ENCODE assay signal across 8 cellular contexts in genomic region chr17:64133546-64134215, GRCh38. TPM values are rescaled to one million over a fixed set of nuclear protein-coding genes. Genes with fewer than 3 reads are reported as not detected.
DNase-seq lines count a peak whose midpoint lies in the region; ATAC-seq and TF ChIP-seq lines count a peak whose summit lies in the region.

No MANE protein-coding gene starts in this region.

- H3K9me3 Mint-ChIP-seq in GM23338, result no peaks in the 10 kb centered on the region
- no peaks in the 10 kb centered on the region for H3K9me3 Mint-ChIP-seq in activated CD8-positive, alpha-beta T cell treated with anti-CD3 and anti-CD28 coated beads for 36 hours
- H3K9me3 Mint-ChIP-seq in T-helper 2 cell treated with Interferon-gamma antibody and Interleukin-4, amounts not matched to agents 5 μg/mL and 100 μg/mL, for 36 hours, result no peaks in the 10 kb centered on the region

- H3K27me3 Mint-ChIP-seq in GM23338 (ENCODE audit: insufficient read depth, low read depth, poor library complexity), result peaks cover 17% of the 10 kb centered on the region
- no peaks in the 10 kb centered on the region for H3K27me3 Mint-ChIP-seq in activated CD8-positive, alpha-beta T cell treated with anti-CD3 and anti-CD28 coated beads for 36 hours
- no peaks in the 10 kb centered on the region for H3K27me3 Mint-ChIP-seq in T-helper 2 cell treated with Interferon-gamma antibody and Interleukin-4, amounts not matched to agents 5 μg/mL and 100 μg/mL, for 36 hours (ENCODE audit: low read depth)

- in situ Hi-C loops in transverse colon (cut with MboI; ENCODE audit: low pct_ligation_motif_present in 1 of 4, low pct_unique_long_range_greater_than_20kb in 1 of 4, low sequenced_read_pairs in 3 of 4), result loop anchor here in 3 of 4 donors (10.0 to 25.0 kb wide), 5 partner anchors 59 to 221 kb away; partner anchors contain the start of genes CSHL1 (in 3 of the 3), GH1 (in 3 of the 3) and ICAM2 (in 2 of the 3)

- peaks cover 11% of the 10 kb centered on the region for H3K4me1 ChIP-seq in GM23338 (ENCODE audit: insufficient read depth)
- H3K4me1 ChIP-seq in transverse colon, result peaks cover 6 to 23% (median 15%) of the 10 kb centered on the region in 4 donors

- WGBS in transverse colon (ENCODE audit: low coverage in 1 of 2), 2 donors, result 41 to 53% methylated on average over 5 to 8 of the region's 8 CpGs

- H3K27me3 ChIP-seq in GM23338 (ENCODE audit: insufficient read depth) (peaks cover 22% of the 10 kb centered on the region), transverse colon (no peaks in the 10 kb centered on the region)

- no peak for TF ChIP-seq POLR2A in transverse colon (IDR thresholded peaks at IDR 0.05)

- peak; percentile 81 to 84 for TF ChIP-seq CTCF in GM23338 (conservative IDR thresholded peaks at IDR 0.05; ENCODE audit: low read depth in 2 of 2)
- TF ChIP-seq CTCF in activated CD8-positive, alpha-beta T cell treated with anti-CD3 and anti-CD28 coated beads for 36 hours (IDR thresholded peaks at IDR 0.05), result peak; percentile 89
- peak; percentile 63 to 77 (median 73) for TF ChIP-seq CTCF in transverse colon (IDR thresholded peaks at IDR 0.05)

- CTCF ChIA-PET in activated CD8-positive, alpha-beta T cell treated with anti-CD3 and anti-CD28 coated beads for 36 hours (lab: Charles Lee), result interaction anchor here (0.6 to 12.9 kb wide), 74 partner anchors 8 to 323 kb away, joined by 3 to 419 read pairs (median 6); partner anchors contain the start of genes CD79B, CSHL1, GH1 and ICAM2

- peaks cover 4% of the 10 kb centered on the region; the same call in 1 of the 2 replicates for H3F3A ChIP-seq in GM23338 (replicated peaks; ENCODE audit: low read depth)

- no peak for ATAC-seq in GM23338
- no peak for ATAC-seq in activated CD8-positive, alpha-beta T cell treated with anti-CD3 and anti-CD28 coated beads for 36 hours

- H3K27ac Mint-ChIP-seq in GM23338, result no peak overlapping the region
- H3K27ac Mint-ChIP-seq in activated CD8-positive, alpha-beta T cell treated with anti-CD3 and anti-CD28 coated beads for 36 hours, result no peak overlapping the region
- no peak overlapping the region for H3K27ac Mint-ChIP-seq in T-helper 2 cell treated with Interferon-gamma antibody and Interleukin-4, amounts not matched to agents 5 μg/mL and 100 μg/mL, for 36 hours

- POLR2A ChIA-PET in activated CD8-positive, alpha-beta T cell treated with anti-CD3 and anti-CD28 coated beads for 36 hours (lab: Charles Lee), result interaction anchor here (0.5 to 6.8 kb wide), 6 partner anchors 13 to 125 kb away, joined by 3 to 83 read pairs (median 3); no protein-coding TSS in a partner anchor

- DNase-seq in COLO829 (ENCODE audit: low spot score), result peak; percentile 68
- peak; percentile 83 for DNase-seq in GM23338 (ENCODE audit: low spot score)
- peak; percentile 60 for DNase-seq in NCI-H345 treated with DMSO at 0.1 percent for 48 hours (lab: John Stamatoyannopoulos, UW; ENCODE audit: unreplicated experiment)
- peak; percentile 33 for DNase-seq in activated CD8-positive, alpha-beta T cell treated with anti-CD3 and anti-CD28 coated beads for 36 hours
- peak; percentile 57 for DNase-seq in iPS-NIHi7 (ENCODE audit: extremely low spot score)
- no peak for DNase-seq in transverse colon
- DNase-seq in T-helper 2 cell treated with Interferon-gamma antibody and Interleukin-4, amounts not matched to agents 5 μg/mL and 100 μg/mL, for 36 hours (ENCODE audit: low spot score), result no peak
- DNase-seq in cortex of kidney (lab: John Stamatoyannopoulos, UW), result no peak

- no peak overlapping the region for H2AFZ ChIP-seq in GM23338

- peaks cover 9% of the 10 kb centered on the region for H3K4me1 Mint-ChIP-seq in GM23338
- peaks cover 24% of the 10 kb centered on the region for H3K4me1 Mint-ChIP-seq in activated CD8-positive, alpha-beta T cell treated with anti-CD3 and anti-CD28 coated beads for 36 hours (ENCODE audit: low read depth)
- peaks cover 27% of the 10 kb centered on the region for H3K4me1 Mint-ChIP-seq in T-helper 2 cell treated with Interferon-gamma antibody and Interleukin-4, amounts not matched to agents 5 μg/mL and 100 μg/mL, for 36 hours (ENCODE audit: low read depth)

- no peaks in the 10 kb centered on the region for H3K79me2 ChIP-seq in GM23338 (replicated peaks; ENCODE audit: insufficient read depth)

- H3K4me2 ChIP-seq in GM23338, result no peak overlapping the region

- H3K4me3 ChIP-seq in GM23338 (no peak overlapping the region), transverse colon (no peak overlapping the region)

- H3K9me2 ChIP-seq in GM23338 (ENCODE audit: insufficient read depth), result no peaks in the 10 kb centered on the region

- intact Hi-C loops in activated CD8-positive, alpha-beta T cell treated with anti-CD3 and anti-CD28 coated beads for 36 hours (cut with micrococcal nuclease), result loop anchor here (1.0 to 5.0 kb wide), 3 partner anchors 71 to 216 kb away; partner anchors contain the start of gene GH1
- intact Hi-C loops in transverse colon (cut with DNase I; ENCODE audit: low total_unique reads), result loop anchor here (2.0 to 10.0 kb wide), 2 partner anchors 69 to 107 kb away; no protein-coding TSS in a partner anchor

- H3K27ac ChIP-seq in GM23338 (ENCODE audit: low read depth), result no peak overlapping the region
- H3K27ac ChIP-seq in transverse colon, result no peak overlapping the region

- no peak for TF ChIP-seq EP300 in transverse colon (IDR thresholded peaks at IDR 0.05; ENCODE audit: low read depth)

- H4K20me1 ChIP-seq in GM23338 (replicated peaks; ENCODE audit: insufficient read depth), result no peaks in the 10 kb centered on the region

- H3K36me3 Mint-ChIP-seq in GM23338 (ENCODE audit: low read depth), result peaks cover 2% of the 10 kb centered on the region; the same call in 1 of the 3 replicates
- peaks cover 4% of the 10 kb centered on the region for H3K36me3 Mint-ChIP-seq in activated CD8-positive, alpha-beta T cell treated with anti-CD3 and anti-CD28 coated beads for 36 hours (ENCODE audit: low read depth)
- H3K36me3 Mint-ChIP-seq in T-helper 2 cell treated with Interferon-gamma antibody and Interleukin-4, amounts not matched to agents 5 μg/mL and 100 μg/mL, for 36 hours (ENCODE audit: low read depth), result peaks cover 6% of the 10 kb centered on the region

- H3K36me3 ChIP-seq in GM23338 (ENCODE audit: insufficient read depth) (no peaks in the 10 kb centered on the region), transverse colon (no peaks in the 10 kb centered on the region)

- H3K4me3 Mint-ChIP-seq in GM23338, result no peak overlapping the region
- H3K4me3 Mint-ChIP-seq in activated CD8-positive, alpha-beta T cell treated with anti-CD3 and anti-CD28 coated beads for 36 hours, result no peak overlapping the region
- no peak overlapping the region for H3K4me3 Mint-ChIP-seq in T-helper 2 cell treated with Interferon-gamma antibody and Interleukin-4, amounts not matched to agents 5 μg/mL and 100 μg/mL, for 36 hours

- H3K9me3 ChIP-seq in transverse colon, result no peaks in the 10 kb centered on the region

TF ChIP-seq in GM23338, 12 proteins besides CTCF, POLR2A, EP300 and RAD21:
- TF ChIP-seq REST (IDR thresholded peaks at IDR 0.05; ENCODE audit: unreplicated experiment), result no peak
- no peak for TF ChIP-seq STAT1 (IDR thresholded peaks at IDR 0.05; ENCODE audit: unreplicated experiment)
- no peak for TF ChIP-seq ETS1 (IDR thresholded peaks at IDR 0.05)
- no peak for TF ChIP-seq CREB1 (CRISPR knock-in tag; IDR thresholded peaks at IDR 0.05; ENCODE audit: low read depth)
- TF ChIP-seq EZH2 (IDR thresholded peaks at IDR 0.05; ENCODE audit: low read depth, unreplicated experiment), result no peak
TF ChIP-seq in GM23338: peak in this region for 0.

RNA-seq across cellular contexts. Expression of gene ERN1, which starts 3.7 kb away (rescaled TPM):
- total RNA-seq in GM23338 (2014; rRNA removed; shearing (Covaris generic)), result 4.1 and 5.9 TPM in 2 replicates
- 4.2 and 7.5 TPM in 2 replicates for polyA plus RNA-seq in GM23338 (2016; fragmentation: Nextera tagmentation; extraction: Ambion mirVana)
- total RNA-seq in activated CD8-positive, alpha-beta T cell treated with anti-CD3 and anti-CD28 coated beads for 36 hours, result 10 to 100 TPM; 19.2 to 23.6 TPM
- 10 to 100 TPM in 3 of 4 donors, 1 to 10 TPM in 1; 7.8 to 29.2 (median 12.8) TPM for total RNA-seq in transverse colon

Comparison
In these comparisons a context has a peak if more than half of its experiments do, and no peak if none do; other contexts are left out.
1. DNase-seq: peak in COLO829 (single experiment), GM23338 (single experiment), NCI-H345 treated with DMSO at 0.1 percent for 48 hours (single experiment), activated CD8-positive, alpha-beta T cell treated with anti-CD3 and anti-CD28 coated beads for 36 hours (single experiment) and iPS-NIHi7 (single experiment); none in transverse colon (single experiment), T-helper 2 cell treated with Interferon-gamma antibody and Interleukin-4, amounts not matched to agents 5 μg/mL and 100 μg/mL, for 36 hours (single experiment) and cortex of kidney (single experiment).
2. Peak in every context shown above with its lines, with median percentiles within 50 percentile points of each other: CTCF ChIP-seq.